Comparison of ENCODE assay signal across 8 cellular contexts in the genomic region with DNA sequence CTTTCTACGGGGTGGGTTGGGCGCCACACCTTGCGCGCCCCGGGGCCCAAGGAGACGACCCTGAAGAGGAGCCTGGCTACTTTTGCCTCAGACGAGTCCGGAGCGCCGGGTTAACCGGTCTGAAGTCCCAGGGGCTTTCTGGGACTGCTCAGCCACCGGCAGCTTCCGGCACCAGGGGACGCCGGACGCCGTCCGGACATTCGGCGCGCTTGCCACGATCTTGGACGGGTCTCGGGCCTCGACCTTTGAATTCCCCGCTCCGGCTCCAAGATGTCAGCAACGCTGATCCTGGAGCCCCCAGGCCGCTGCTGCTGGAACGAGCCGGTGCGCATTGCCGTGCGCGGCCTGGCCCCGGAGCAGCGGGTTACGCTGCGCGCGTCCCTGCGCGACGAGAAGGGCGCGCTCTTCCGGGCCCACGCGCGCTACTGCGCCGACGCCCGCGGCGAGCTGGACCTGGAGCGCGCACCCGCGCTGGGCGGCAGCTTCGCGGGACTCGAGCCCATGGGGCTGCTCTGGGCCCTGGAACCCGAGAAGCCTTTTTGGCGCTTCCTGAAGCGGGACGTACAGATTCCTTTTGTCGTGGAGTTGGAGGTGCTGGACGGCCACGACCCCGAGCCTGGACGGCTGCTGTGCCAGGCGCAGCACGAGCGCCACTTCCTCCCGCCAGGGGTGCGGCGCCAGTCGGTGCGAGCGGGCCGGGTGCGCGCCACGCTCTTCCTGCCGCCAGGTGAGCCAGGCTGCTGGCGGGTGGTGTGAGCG. TPM values are rescaled to one million over a fixed set of nuclear protein-coding genes. Genes with fewer than 3 reads are reported as not detected.
DNase-seq lines count a peak whose midpoint lies in the region; ATAC-seq and TF ChIP-seq lines count a peak whose summit lies in the region.

A gene with protein sequence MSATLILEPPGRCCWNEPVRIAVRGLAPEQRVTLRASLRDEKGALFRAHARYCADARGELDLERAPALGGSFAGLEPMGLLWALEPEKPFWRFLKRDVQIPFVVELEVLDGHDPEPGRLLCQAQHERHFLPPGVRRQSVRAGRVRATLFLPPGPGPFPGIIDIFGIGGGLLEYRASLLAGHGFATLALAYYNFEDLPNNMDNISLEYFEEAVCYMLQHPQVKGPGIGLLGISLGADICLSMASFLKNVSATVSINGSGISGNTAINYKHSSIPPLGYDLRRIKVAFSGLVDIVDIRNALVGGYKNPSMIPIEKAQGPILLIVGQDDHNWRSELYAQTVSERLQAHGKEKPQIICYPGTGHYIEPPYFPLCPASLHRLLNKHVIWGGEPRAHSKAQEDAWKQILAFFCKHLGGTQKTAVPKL (plus strand): TSS at position 184 of the 759 bp plus-strand sequence. CDS start 87 bp downstream, at position 271.

- H3K36me3 ChIP-seq in BE2C, result no peaks in the 10 kb centered on the region

- H3K4me3 ChIP-seq in BE2C (ENCODE audit: low read depth, low read length) (peak within 1 kb of the TSS; percentile 60), foreskin fibroblast (ENCODE audit: low read depth in 1 of 2, low read length in 2 of 2) (peak within 1 kb of the TSS; percentile 53 to 57)

- DNase-seq in BE2C (no peak), NCI-H69 (lab: John Stamatoyannopoulos, UW) (peak; percentile 88), activated T-helper 1 cell treated with Interleukin-2 at 50 U/mL for 16 hours (ENCODE audit: low read depth) (peak; percentile 44), foreskin fibroblast (peak; percentile 34 to 62), occipital lobe (lab: John Stamatoyannopoulos, UW) (peak; percentile 39), UCSD-AML1 (lab: John Stamatoyannopoulos, UW; ENCODE audit: unreplicated experiment) (no peak), glomerular visceral epithelial cell (ENCODE audit: extremely low spot score) (no peak)

- H3K27me3 ChIP-seq in BE2C, result peaks cover 9% of the 10 kb centered on the region

- no peaks in the 10 kb centered on the region for H3K4me1 ChIP-seq in BE2C

- ATAC-seq in GM19324 (IDR thresholded peaks at IDR 0.05; ENCODE audit: low FRiP score, unreplicated experiment), result peak; percentile 60

- TF ChIP-seq CTCF in BE2C (IDR thresholded peaks at IDR 0.05; ENCODE audit: low read depth, low read length) (no peak), foreskin fibroblast (IDR thresholded peaks at IDR 0.05; ENCODE audit: low read depth, low read length) (no peak)

- no peaks in the 10 kb centered on the region for H3K9me3 ChIP-seq in BE2C

RNA-seq across cellular contexts. Expression of the gene that starts here (rescaled TPM):
- polyA plus RNA-seq in BE2C (2012; ENCODE audit: insufficient read depth, insufficient read length, low read depth), result 0.37 TPM
- total RNA-seq in occipital lobe, result 1.7 TPM

Comparison
In these comparisons a context has a peak if more than half of its experiments do, and no peak if none do; other contexts are left out.
1. DNase-seq: peak in NCI-H69 (single experiment), activated T-helper 1 cell treated with Interleukin-2 at 50 U/mL for 16 hours (single experiment), foreskin fibroblast (2 of 2) and occipital lobe (single experiment); none in BE2C (single experiment), UCSD-AML1 (single experiment) and glomerular visceral epithelial cell (single experiment).